In the genomic region with DNA sequence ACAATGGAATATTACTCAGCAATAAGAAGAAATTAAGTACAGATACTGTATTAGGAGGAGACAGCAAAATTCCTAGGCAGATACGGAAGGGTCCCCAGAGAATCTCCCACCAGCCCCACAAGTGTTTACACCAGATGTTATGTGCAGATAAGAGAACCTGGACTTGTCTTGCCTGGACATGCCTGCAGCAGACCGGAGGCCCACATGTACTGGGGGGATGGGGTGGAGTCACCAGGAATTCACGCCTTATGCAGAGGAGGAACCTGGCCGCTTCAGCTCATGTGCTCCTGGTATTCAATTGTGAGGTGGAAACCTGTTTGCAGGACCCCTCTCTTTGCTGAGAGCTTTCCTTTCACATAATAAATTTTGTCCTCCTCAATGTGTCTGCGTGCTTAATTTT, we compare ENCODE assay signal across 1 cellular context.
A peak's percentile ranks its signal among the peaks of the same experiment; 100 is the strongest.
TF ChIP-seq lines count a peak whose summit lies in the region.
"Not testable (repeated sequence)": the region's sequence is repeated elsewhere in the genome, so short reads cannot be mapped to it uniquely, and the experiment has no call there.

No MANE protein-coding gene starts in this region.

TF ChIP-seq in K562, 482 proteins besides CTCF, POLR2A, EP300 and RAD21 (continued from another document and continues in another):
- TF ChIP-seq, protein P1, sequence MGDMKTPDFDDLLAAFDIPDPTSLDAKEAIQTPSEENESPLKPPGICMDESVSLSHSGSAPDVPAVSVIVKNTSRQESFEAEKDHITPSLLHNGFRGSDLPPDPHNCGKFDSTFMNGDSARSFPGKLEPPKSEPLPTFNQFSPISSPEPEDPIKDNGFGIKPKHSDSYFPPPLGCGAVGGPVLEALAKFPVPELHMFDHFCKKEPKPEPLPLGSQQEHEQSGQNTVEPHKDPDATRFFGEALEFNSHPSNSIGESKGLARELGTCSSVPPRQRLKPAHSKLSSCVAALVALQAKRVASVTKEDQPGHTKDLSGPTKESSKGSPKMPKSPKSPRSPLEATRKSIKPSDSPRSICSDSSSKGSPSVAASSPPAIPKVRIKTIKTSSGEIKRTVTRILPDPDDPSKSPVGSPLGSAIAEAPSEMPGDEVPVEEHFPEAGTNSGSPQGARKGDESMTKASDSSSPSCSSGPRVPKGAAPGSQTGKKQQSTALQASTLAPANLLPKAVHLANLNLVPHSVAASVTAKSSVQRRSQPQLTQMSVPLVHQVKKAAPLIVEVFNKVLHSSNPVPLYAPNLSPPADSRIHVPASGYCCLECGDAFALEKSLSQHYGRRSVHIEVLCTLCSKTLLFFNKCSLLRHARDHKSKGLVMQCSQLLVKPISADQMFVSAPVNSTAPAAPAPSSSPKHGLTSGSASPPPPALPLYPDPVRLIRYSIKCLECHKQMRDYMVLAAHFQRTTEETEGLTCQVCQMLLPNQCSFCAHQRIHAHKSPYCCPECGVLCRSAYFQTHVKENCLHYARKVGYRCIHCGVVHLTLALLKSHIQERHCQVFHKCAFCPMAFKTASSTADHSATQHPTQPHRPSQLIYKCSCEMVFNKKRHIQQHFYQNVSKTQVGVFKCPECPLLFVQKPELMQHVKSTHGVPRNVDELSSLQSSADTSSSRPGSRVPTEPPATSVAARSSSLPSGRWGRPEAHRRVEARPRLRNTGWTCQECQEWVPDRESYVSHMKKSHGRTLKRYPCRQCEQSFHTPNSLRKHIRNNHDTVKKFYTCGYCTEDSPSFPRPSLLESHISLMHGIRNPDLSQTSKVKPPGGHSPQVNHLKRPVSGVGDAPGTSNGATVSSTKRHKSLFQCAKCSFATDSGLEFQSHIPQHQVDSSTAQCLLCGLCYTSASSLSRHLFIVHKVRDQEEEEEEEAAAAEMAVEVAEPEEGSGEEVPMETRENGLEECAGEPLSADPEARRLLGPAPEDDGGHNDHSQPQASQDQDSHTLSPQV (IDR thresholded peaks at IDR 0.05) = peak; percentile 79; the same call in 1 of the 2 replicates
- TF ChIP-seq EP400 (IDR thresholded peaks at IDR 0.05) (peak; percentile 53; the same call in 1 of the 2 replicates), SRF (CRISPR knock-in tag; IDR thresholded peaks at IDR 0.05) (0 out of 4 replicates have a peak, but pooled peaks of 1 of the 2 experiments have one; percentile 31), CCNT2 (IDR thresholded peaks at IDR 0.05; ENCODE audit: borderline replicate concordance, extremely low read depth, insufficient read length, low read depth, low read length) (peak; percentile 54), TBL1XR1 (IDR thresholded peaks at IDR 0.05; ENCODE audit: low read length in 2 of 2) (0 out of 4 replicates have a peak, but pooled peaks of 1 of the 2 experiments have one; percentile 42), ZBTB7A (IDR thresholded peaks at IDR 0.05; ENCODE audit: borderline replicate concordance, control insufficient read depth, low read depth, low read length) (peak; percentile 67; the same call in 1 of the 2 replicates), SMARCC2 (IDR thresholded peaks at IDR 0.05; ENCODE audit: low read depth) (peak; percentile 46; the same call in 1 of the 2 replicates), CXXC5 (CRISPR knock-in tag; IDR thresholded peaks at IDR 0.05) (peak; percentile 37), TEAD4 (IDR thresholded peaks at IDR 0.05; ENCODE audit: low read length) (peak; percentile 79), TAL1 (IDR thresholded peaks at IDR 0.05) (peak; percentile 77), CBFA2T3 (IDR thresholded peaks at IDR 0.05) (peak; percentile 75), LEF1 (IDR thresholded peaks at IDR 0.05) (peak; percentile 49), TCF3 (CRISPR knock-in tag; IDR thresholded peaks at IDR 0.05) (peak; percentile 70), RBBP5 (IDR thresholded peaks at IDR 0.05; ENCODE audit: borderline replicate concordance, insufficient read depth, low read length, poor library complexity, severe bottlenecking) (peak; percentile 38), FOXJ2 (tag; IDR thresholded peaks at IDR 0.05) (0 out of 2 replicates have a peak, but pooled peaks have one; percentile 40), DPF2 (IDR thresholded peaks at IDR 0.05) (peak; percentile 57; the same call in 1 of the 2 replicates), NEUROD1 (IDR thresholded peaks at IDR 0.05; ENCODE audit: borderline replicate concordance, low read depth, low read length, partially characterized antibody) (peak; percentile 21), RNF2 (IDR thresholded peaks at IDR 0.05) (peak; percentile 53; the same call in 1 of the 2 replicates), NCOR1 (IDR thresholded peaks at IDR 0.05) (peak; percentile 59; the same call in 1 of the 2 replicates), SMARCE1 (IDR thresholded peaks at IDR 0.05) (peak; percentile 62; the same call in 1 of the 2 replicates), CBFA2T2 (conservative IDR thresholded peaks at IDR 0.05) (peak; percentile 57), KLF16 (IDR thresholded peaks at IDR 0.05) (0 out of 2 replicates have a peak, but pooled peaks have one; percentile 19), SMARCA4 (IDR thresholded peaks at IDR 0.05) (peak; percentile 68), PML (IDR thresholded peaks at IDR 0.05; ENCODE audit: low read length) (0 out of 2 replicates have a peak, but pooled peaks have one; percentile 30), SOX6 (IDR thresholded peaks at IDR 0.05) (peak; percentile 29; the same call in 1 of the 2 replicates), JUND (IDR thresholded peaks at IDR 0.05; ENCODE audit: borderline replicate concordance, low read depth, low read length) (0 out of 2 replicates have a peak, but pooled peaks have one; percentile 11), POLR2AphosphoS5 (IDR thresholded peaks at IDR 0.05; ENCODE audit: control insufficient read depth, insufficient read depth, low read depth, low read length) (peak; percentile 58; the same call in 1 of the 2 replicates), MTA2 (IDR thresholded peaks at IDR 0.05; ENCODE audit: low read depth) (peak; percentile 51; the same call in 1 of the 2 replicates), MYC (IDR thresholded peaks at IDR 0.05; ENCODE audit: low read depth, low read length) (peak; percentile 81), NFIC (IDR thresholded peaks at IDR 0.05) (peak; percentile 14; the same call in 1 of the 2 replicates)
- TF ChIP-seq, protein P2, sequence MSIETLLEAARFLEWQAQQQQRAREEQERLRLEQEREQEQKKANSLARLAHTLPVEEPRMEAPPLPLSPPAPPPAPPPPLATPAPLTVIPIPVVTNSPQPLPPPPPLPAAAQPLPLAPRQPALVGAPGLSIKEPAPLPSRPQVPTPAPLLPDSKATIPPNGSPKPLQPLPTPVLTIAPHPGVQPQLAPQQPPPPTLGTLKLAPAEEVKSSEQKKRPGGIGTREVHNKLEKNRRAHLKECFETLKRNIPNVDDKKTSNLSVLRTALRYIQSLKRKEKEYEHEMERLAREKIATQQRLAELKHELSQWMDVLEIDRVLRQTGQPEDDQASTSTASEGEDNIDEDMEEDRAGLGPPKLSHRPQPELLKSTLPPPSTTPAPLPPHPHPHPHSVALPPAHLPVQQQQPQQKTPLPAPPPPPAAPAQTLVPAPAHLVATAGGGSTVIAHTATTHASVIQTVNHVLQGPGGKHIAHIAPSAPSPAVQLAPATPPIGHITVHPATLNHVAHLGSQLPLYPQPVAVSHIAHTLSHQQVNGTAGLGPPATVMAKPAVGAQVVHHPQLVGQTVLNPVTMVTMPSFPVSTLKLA (conservative IDR thresholded peaks at IDR 0.05) = peak; percentile 45 to 58; a peak in 1 of 4 replicates
- not testable (repeated sequence) for TF ChIP-seq TEAD4 (CRISPR knock-in tag; IDR thresholded peaks at IDR 0.05; ENCODE audit: borderline replicate concordance); JUND (tag; IDR thresholded peaks at IDR 0.05; ENCODE audit: borderline replicate concordance, low read depth, low read length); MYC (CRISPR knock-in tag; IDR thresholded peaks at IDR 0.05; ENCODE audit: borderline replicate concordance, low read depth)
- TF ChIP-seq, protein P3, sequence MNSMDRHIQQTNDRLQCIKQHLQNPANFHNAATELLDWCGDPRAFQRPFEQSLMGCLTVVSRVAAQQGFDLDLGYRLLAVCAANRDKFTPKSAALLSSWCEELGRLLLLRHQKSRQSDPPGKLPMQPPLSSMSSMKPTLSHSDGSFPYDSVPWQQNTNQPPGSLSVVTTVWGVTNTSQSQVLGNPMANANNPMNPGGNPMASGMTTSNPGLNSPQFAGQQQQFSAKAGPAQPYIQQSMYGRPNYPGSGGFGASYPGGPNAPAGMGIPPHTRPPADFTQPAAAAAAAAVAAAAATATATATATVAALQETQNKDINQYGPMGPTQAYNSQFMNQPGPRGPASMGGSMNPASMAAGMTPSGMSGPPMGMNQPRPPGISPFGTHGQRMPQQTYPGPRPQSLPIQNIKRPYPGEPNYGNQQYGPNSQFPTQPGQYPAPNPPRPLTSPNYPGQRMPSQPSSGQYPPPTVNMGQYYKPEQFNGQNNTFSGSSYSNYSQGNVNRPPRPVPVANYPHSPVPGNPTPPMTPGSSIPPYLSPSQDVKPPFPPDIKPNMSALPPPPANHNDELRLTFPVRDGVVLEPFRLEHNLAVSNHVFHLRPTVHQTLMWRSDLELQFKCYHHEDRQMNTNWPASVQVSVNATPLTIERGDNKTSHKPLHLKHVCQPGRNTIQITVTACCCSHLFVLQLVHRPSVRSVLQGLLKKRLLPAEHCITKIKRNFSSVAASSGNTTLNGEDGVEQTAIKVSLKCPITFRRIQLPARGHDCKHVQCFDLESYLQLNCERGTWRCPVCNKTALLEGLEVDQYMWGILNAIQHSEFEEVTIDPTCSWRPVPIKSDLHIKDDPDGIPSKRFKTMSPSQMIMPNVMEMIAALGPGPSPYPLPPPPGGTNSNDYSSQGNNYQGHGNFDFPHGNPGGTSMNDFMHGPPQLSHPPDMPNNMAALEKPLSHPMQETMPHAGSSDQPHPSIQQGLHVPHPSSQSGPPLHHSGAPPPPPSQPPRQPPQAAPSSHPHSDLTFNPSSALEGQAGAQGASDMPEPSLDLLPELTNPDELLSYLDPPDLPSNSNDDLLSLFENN (IDR thresholded peaks at IDR 0.05; ENCODE audit: low read depth in 2 of 2, low read length in 2 of 2) = peak in 1 of 2 experiments; percentile 62; a peak in 1 of 4 replicates
- TF ChIP-seq, protein P4, sequence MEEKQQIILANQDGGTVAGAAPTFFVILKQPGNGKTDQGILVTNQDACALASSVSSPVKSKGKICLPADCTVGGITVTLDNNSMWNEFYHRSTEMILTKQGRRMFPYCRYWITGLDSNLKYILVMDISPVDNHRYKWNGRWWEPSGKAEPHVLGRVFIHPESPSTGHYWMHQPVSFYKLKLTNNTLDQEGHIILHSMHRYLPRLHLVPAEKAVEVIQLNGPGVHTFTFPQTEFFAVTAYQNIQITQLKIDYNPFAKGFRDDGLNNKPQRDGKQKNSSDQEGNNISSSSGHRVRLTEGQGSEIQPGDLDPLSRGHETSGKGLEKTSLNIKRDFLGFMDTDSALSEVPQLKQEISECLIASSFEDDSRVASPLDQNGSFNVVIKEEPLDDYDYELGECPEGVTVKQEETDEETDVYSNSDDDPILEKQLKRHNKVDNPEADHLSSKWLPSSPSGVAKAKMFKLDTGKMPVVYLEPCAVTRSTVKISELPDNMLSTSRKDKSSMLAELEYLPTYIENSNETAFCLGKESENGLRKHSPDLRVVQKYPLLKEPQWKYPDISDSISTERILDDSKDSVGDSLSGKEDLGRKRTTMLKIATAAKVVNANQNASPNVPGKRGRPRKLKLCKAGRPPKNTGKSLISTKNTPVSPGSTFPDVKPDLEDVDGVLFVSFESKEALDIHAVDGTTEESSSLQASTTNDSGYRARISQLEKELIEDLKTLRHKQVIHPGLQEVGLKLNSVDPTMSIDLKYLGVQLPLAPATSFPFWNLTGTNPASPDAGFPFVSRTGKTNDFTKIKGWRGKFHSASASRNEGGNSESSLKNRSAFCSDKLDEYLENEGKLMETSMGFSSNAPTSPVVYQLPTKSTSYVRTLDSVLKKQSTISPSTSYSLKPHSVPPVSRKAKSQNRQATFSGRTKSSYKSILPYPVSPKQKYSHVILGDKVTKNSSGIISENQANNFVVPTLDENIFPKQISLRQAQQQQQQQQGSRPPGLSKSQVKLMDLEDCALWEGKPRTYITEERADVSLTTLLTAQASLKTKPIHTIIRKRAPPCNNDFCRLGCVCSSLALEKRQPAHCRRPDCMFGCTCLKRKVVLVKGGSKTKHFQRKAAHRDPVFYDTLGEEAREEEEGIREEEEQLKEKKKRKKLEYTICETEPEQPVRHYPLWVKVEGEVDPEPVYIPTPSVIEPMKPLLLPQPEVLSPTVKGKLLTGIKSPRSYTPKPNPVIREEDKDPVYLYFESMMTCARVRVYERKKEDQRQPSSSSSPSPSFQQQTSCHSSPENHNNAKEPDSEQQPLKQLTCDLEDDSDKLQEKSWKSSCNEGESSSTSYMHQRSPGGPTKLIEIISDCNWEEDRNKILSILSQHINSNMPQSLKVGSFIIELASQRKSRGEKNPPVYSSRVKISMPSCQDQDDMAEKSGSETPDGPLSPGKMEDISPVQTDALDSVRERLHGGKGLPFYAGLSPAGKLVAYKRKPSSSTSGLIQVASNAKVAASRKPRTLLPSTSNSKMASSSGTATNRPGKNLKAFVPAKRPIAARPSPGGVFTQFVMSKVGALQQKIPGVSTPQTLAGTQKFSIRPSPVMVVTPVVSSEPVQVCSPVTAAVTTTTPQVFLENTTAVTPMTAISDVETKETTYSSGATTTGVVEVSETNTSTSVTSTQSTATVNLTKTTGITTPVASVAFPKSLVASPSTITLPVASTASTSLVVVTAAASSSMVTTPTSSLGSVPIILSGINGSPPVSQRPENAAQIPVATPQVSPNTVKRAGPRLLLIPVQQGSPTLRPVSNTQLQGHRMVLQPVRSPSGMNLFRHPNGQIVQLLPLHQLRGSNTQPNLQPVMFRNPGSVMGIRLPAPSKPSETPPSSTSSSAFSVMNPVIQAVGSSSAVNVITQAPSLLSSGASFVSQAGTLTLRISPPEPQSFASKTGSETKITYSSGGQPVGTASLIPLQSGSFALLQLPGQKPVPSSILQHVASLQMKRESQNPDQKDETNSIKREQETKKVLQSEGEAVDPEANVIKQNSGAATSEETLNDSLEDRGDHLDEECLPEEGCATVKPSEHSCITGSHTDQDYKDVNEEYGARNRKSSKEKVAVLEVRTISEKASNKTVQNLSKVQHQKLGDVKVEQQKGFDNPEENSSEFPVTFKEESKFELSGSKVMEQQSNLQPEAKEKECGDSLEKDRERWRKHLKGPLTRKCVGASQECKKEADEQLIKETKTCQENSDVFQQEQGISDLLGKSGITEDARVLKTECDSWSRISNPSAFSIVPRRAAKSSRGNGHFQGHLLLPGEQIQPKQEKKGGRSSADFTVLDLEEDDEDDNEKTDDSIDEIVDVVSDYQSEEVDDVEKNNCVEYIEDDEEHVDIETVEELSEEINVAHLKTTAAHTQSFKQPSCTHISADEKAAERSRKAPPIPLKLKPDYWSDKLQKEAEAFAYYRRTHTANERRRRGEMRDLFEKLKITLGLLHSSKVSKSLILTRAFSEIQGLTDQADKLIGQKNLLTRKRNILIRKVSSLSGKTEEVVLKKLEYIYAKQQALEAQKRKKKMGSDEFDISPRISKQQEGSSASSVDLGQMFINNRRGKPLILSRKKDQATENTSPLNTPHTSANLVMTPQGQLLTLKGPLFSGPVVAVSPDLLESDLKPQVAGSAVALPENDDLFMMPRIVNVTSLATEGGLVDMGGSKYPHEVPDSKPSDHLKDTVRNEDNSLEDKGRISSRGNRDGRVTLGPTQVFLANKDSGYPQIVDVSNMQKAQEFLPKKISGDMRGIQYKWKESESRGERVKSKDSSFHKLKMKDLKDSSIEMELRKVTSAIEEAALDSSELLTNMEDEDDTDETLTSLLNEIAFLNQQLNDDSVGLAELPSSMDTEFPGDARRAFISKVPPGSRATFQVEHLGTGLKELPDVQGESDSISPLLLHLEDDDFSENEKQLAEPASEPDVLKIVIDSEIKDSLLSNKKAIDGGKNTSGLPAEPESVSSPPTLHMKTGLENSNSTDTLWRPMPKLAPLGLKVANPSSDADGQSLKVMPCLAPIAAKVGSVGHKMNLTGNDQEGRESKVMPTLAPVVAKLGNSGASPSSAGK (IDR thresholded peaks at IDR 0.05) = peak; percentile 53
